ENCODE assay signal across 35 cellular contexts in the genomic region with DNA sequence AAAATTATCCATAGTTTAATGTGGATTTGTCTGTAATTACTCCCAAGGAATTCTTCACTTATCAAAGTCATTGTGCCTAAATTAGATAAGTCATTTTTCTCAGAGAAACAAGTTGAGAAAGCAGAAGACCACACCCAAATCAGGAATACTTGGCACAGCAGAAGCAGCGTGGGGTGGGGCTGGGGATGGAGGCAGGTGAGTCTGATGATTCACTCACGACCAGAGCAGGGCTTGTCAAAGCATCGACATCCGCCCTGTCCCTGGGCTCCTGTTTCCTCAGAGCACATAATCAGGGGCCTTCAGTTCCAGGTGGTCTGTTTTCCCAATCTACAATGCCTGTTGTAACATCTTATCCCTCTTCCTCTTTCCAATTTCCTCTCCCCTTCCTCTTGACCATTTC. TPM values are rescaled to one million over a fixed set of nuclear protein-coding genes. Genes with fewer than 3 reads are reported as not detected.
"Had no signal": no experiment of that assay in that cellular context is flagged by ENCODE, and none has a peak within 500 bp of the region (broad histone marks: within the 10 kb centered on the region; RNA-seq: fewer than 3 reads in every experiment).

No MANE protein-coding gene starts in this region.

- H3K9me3 ChIP-seq: adrenal gland, body of pancreas, colonic mucosa, heart left ventricle, lower lobe of right lung, prostate gland, vagina had no signal

- DNase-seq: activated CD4-positive, alpha-beta T cell treated with anti-CD3 and anti-CD28 coated beads for 48 hours; activated CD4-positive, alpha-beta T cell treated with anti-CD3 and anti-CD28 coated beads, Interleukin-2, amount 50 U/mL, for 48 hours; activated CD8-positive, alpha-beta memory T cell treated with anti-CD3 and anti-CD28 coated beads for 24 hours; activated effector memory CD4-positive, alpha-beta T cell treated with anti-CD3 and anti-CD28 coated beads, Interleukin-2, amount 50 U/mL, for 16 hours; activated naive CD4-positive, alpha-beta T cell treated with anti-CD3 and anti-CD28 coated beads for 36 hours; activated naive CD8-positive, alpha-beta T cell treated with anti-CD3 and anti-CD28 coated beads for 36 hours; activated T-cell treated with anti-CD3 and anti-CD28 coated beads, Interleukin-2, amount 50 U/mL, for 1 hour; adrenal gland; aorta; body of pancreas; cerebellar nuclear complex; colonic mucosa; effector CD8-positive, alpha-beta T cell; foreskin fibroblast; heart left ventricle; lower lobe of right lung; mesendoderm; retina; stimulated activated CD4-positive, alpha-beta T cell treated with anti-CD3 and anti-CD28 coated beads, Interleukin-12 subunit alpha, Interleukin-12 subunit beta, amount 100 ng/mL, for 4 hours; stimulated activated CD4-positive, alpha-beta T cell treated with anti-CD3 and anti-CD28 coated beads, Interleukin-4, amount 100 ng/mL, for 1 hour; substantia nigra; T-helper 9 cell; WERI-Rb-1 had no signal

- H3K4me3 ChIP-seq: adrenal gland, body of pancreas, cardiac muscle cell, colonic mucosa, heart left ventricle, lower lobe of right lung, prostate gland, skin epidermis, vagina had no signal

- H3K36me3 ChIP-seq: adrenal gland, cardiac muscle cell, colonic mucosa, heart left ventricle, lower lobe of right lung, prostate gland, vagina, WERI-Rb-1 had no signal

- H3K4me1 ChIP-seq: adrenal gland, colonic mucosa, heart left ventricle had no signal

- ATAC-seq: activated CD4-positive, CD25-positive, alpha-beta regulatory T cell treated with anti-CD3 and anti-CD28 coated beads, Interleukin-2, amount 50 U/mL, for 24 hours; body of pancreas; heart left ventricle; lower lobe of right lung; sciatic nerve; stimulated activated effector memory CD8-positive, alpha-beta T cell treated with anti-CD3 and anti-CD28 coated beads, Interleukin-12 subunit alpha, Interleukin-12 subunit beta, amount 100 ng/mL, for 72 hours had no signal

RNA-seq across cellular contexts. Expression of gene COLEC12, which starts 31.5 kb away (rescaled TPM):
- total RNA-seq: activated naive CD4-positive, alpha-beta T cell treated with anti-CD3 and anti-CD28 coated beads for 36 hours; activated naive CD8-positive, alpha-beta T cell treated with anti-CD3 and anti-CD28 coated beads for 36 hours; activated T-helper 1 cell treated with anti-CD3 and anti-CD28 coated beads, Interleukin-12 subunit alpha, Interleukin-12 subunit beta, Interleukin-2, Interleukin-4 antibody, amounts not matched to agents 30 ng/mL and 10 ng/mL and 1 ng/mL, durations not matched to agents 14 hours and 24 hours and 36 hours had no signal

RNA-seq across cellular contexts. Expression of gene CETN1, which starts 48.2 kb away (rescaled TPM):
- total RNA-seq: activated naive CD4-positive, alpha-beta T cell treated with anti-CD3 and anti-CD28 coated beads for 36 hours; activated naive CD8-positive, alpha-beta T cell treated with anti-CD3 and anti-CD28 coated beads for 36 hours; activated T-helper 1 cell treated with anti-CD3 and anti-CD28 coated beads, Interleukin-12 subunit alpha, Interleukin-12 subunit beta, Interleukin-2, Interleukin-4 antibody, amounts not matched to agents 30 ng/mL and 10 ng/mL and 1 ng/mL, durations not matched to agents 14 hours and 24 hours and 36 hours; adrenal gland; aorta; body of pancreas; cardiac muscle cell; colonic mucosa; dermis microvascular lymphatic vessel endothelial cell; heart left ventricle; kidney epithelial cell; lower lobe of right lung; mucosa of gallbladder; osteocyte; sciatic nerve; vagina had no signal
